In the genomic region with DNA sequence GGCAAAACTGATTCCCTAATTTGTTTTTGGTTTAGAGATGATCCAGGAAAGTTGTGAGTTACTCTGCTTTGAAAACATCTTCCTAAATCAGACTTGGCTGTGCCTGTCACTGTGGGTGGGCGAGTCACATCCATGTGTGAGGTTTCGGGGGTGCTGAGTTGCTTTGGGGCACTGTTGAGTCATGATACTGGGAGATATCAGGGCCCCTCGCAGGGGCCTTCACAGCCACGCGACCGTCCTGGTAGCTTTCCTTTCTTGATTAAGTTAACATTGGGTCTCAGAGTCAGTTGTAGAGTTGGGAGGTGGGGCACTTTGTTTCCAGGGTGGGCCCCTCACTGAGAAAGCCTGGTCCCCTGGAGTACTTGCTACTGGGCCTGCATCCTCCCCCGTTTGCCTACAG, we compare ENCODE assay signal across 15 cellular contexts. TPM values are rescaled to one million over a fixed set of nuclear protein-coding genes. Genes with fewer than 3 reads are reported as not detected.
DNase-seq lines count a peak whose midpoint lies in the region; ATAC-seq and TF ChIP-seq lines count a peak whose summit lies in the region.
"Had no signal": no experiment of that assay in that cellular context is flagged by ENCODE, and none has a peak within 500 bp of the region (broad histone marks: within the 10 kb centered on the region; RNA-seq: fewer than 3 reads in every experiment).

No MANE protein-coding gene starts in this region.

- H3K4me3 Mint-ChIP-seq in activated CD4-positive, alpha-beta T cell treated with anti-CD3 and anti-CD28 coated beads for 36 hours: peak overlapping the region; percentile 2
- H3K4me3 Mint-ChIP-seq in activated T-cell treated with anti-CD3 and anti-CD28 coated beads, Interleukin-2, amount 50 U/mL, for 4 hours: peak overlapping the region; percentile 40
- peak overlapping the region; percentile 68 for H3K4me3 Mint-ChIP-seq in natural killer cell treated with Interleukin-12 subunit alpha and Interleukin-12 subunit beta and Interleukin-15 and Interleukin-18, amount 100 ng/mL, for 72 hours
- no peak overlapping the region for H3K4me3 Mint-ChIP-seq in stimulated activated naive B cell treated with anti-CD40 and anti-IgM and Interleukin-4, amounts not matched to agents 10 μg/mL and 1 μg/mL and 100 μg/mL, for 72 hours

- H3K27ac Mint-ChIP-seq in activated CD4-positive, alpha-beta T cell treated with anti-CD3 and anti-CD28 coated beads for 36 hours: peak overlapping the region; percentile 87
- peak overlapping the region; percentile 86 to 91 for H3K27ac Mint-ChIP-seq in natural killer cell treated with Interleukin-12 subunit alpha and Interleukin-12 subunit beta and Interleukin-15 and Interleukin-18, amount 100 ng/mL, for 72 hours
- H3K27ac Mint-ChIP-seq in stimulated activated naive B cell treated with anti-CD40 and anti-IgM and Interleukin-4, amounts not matched to agents 10 μg/mL and 1 μg/mL and 100 μg/mL, for 72 hours: peak overlapping the region; percentile 69

- CTCF ChIA-PET in activated CD4-positive, alpha-beta T cell treated with anti-CD3 and anti-CD28 coated beads for 36 hours (lab: Charles Lee): interaction anchor here (0.5 to 2.2 kb wide), 6 partner anchors 23 to 207 kb away, joined by 3 to 7 read pairs (median 4); no protein-coding TSS in a partner anchor

- H3K9me3 ChIP-seq in adrenal gland (replicated peaks in 1 of 3): no peaks in the 10 kb centered on the region
- H3K9me3 ChIP-seq: gastroesophageal sphincter, right atrium auricular region, tibial artery had no signal

- H3K36me3 Mint-ChIP-seq in activated CD4-positive, alpha-beta T cell treated with anti-CD3 and anti-CD28 coated beads for 36 hours (ENCODE audit: low read depth): peaks cover 22% of the 10 kb centered on the region
- no peaks in the 10 kb centered on the region for H3K36me3 Mint-ChIP-seq in activated T-cell treated with anti-CD3 and anti-CD28 coated beads, Interleukin-2, amount 50 U/mL, for 4 hours (ENCODE audit: insufficient read depth)
- peaks cover 5% of the 10 kb centered on the region for H3K36me3 Mint-ChIP-seq in natural killer cell treated with Interleukin-12 subunit alpha and Interleukin-12 subunit beta and Interleukin-15 and Interleukin-18, amount 100 ng/mL, for 72 hours
- peaks cover 2 to 5% of the 10 kb centered on the region in 2 donors for H3K36me3 Mint-ChIP-seq in stimulated activated naive B cell treated with anti-CD40 and anti-IgM and Interleukin-4, amounts not matched to agents 10 μg/mL and 1 μg/mL and 100 μg/mL, for 72 hours

- ATAC-seq in activated CD4-positive, alpha-beta T cell treated with anti-CD3 and anti-CD28 coated beads for 36 hours: peak; percentile 87
- peak; percentile 91 for ATAC-seq in activated T-cell treated with anti-CD3 and anti-CD28 coated beads, Interleukin-2, amount 50 U/mL, for 4 hours
- peak in 1 of 2 donors; percentile 48 for ATAC-seq in natural killer cell treated with Interleukin-12 subunit alpha and Interleukin-12 subunit beta and Interleukin-15 and Interleukin-18, amount 100 ng/mL, for 72 hours
- ATAC-seq in stimulated activated naive B cell treated with anti-CD40 and anti-IgM and Interleukin-4, amounts not matched to agents 10 μg/mL and 1 μg/mL and 100 μg/mL, for 72 hours (replicated peaks): no peak
- no peak for ATAC-seq in HG02840 (IDR thresholded peaks at IDR 0.05; ENCODE audit: low FRiP score, unreplicated experiment)
- ATAC-seq: gastroesophageal sphincter, PC-3 had no signal

- no peaks in the 10 kb centered on the region for H3K9me3 Mint-ChIP-seq in activated CD4-positive, alpha-beta T cell treated with anti-CD3 and anti-CD28 coated beads for 36 hours (ENCODE audit: low read depth)
- H3K9me3 Mint-ChIP-seq in activated T-cell treated with anti-CD3 and anti-CD28 coated beads, Interleukin-2, amount 50 U/mL, for 4 hours: no peaks in the 10 kb centered on the region
- no peaks in the 10 kb centered on the region for H3K9me3 Mint-ChIP-seq in natural killer cell treated with Interleukin-12 subunit alpha and Interleukin-12 subunit beta and Interleukin-15 and Interleukin-18, amount 100 ng/mL, for 72 hours
- H3K9me3 Mint-ChIP-seq in stimulated activated naive B cell treated with anti-CD40 and anti-IgM and Interleukin-4, amounts not matched to agents 10 μg/mL and 1 μg/mL and 100 μg/mL, for 72 hours: no peaks in the 10 kb centered on the region

- peaks cover 79% of the 10 kb centered on the region for H3K4me1 Mint-ChIP-seq in activated CD4-positive, alpha-beta T cell treated with anti-CD3 and anti-CD28 coated beads for 36 hours
- H3K4me1 Mint-ChIP-seq in activated T-cell treated with anti-CD3 and anti-CD28 coated beads, Interleukin-2, amount 50 U/mL, for 4 hours (ENCODE audit: low read depth): peaks cover 46% of the 10 kb centered on the region
- peaks cover 64 to 81% of the 10 kb centered on the region in 2 donors for H3K4me1 Mint-ChIP-seq in natural killer cell treated with Interleukin-12 subunit alpha and Interleukin-12 subunit beta and Interleukin-15 and Interleukin-18, amount 100 ng/mL, for 72 hours (ENCODE audit: low read depth in 2 of 2)
- H3K4me1 Mint-ChIP-seq in stimulated activated naive B cell treated with anti-CD40 and anti-IgM and Interleukin-4, amounts not matched to agents 10 μg/mL and 1 μg/mL and 100 μg/mL, for 72 hours: peaks cover 12 to 23% of the 10 kb centered on the region in 2 donors

- H3K4me1 ChIP-seq in adrenal gland (replicated peaks in 1 of 2): peaks cover 29 to 57% of the 10 kb centered on the region in 2 donors

- no peaks in the 10 kb centered on the region for H3K27me3 ChIP-seq in adrenal gland
- H3K27me3 ChIP-seq: gastroesophageal sphincter, right atrium auricular region, tibial artery had no signal

- peak; percentile 86 for DNase-seq in activated CD4-positive, alpha-beta T cell treated with anti-CD3 and anti-CD28 coated beads for 36 hours
- DNase-seq in activated CD4-positive, alpha-beta T cell treated with anti-CD3 and anti-CD28 coated beads, Interleukin-2, amount 50 U/mL, for 1 hour: no peak
- DNase-seq in activated T-cell treated with anti-CD3 and anti-CD28 coated beads, Interleukin-2, amount 50 U/mL, for 4 hours: peak; percentile 13
- DNase-seq in natural killer cell treated with Interleukin-12 subunit alpha and Interleukin-12 subunit beta and Interleukin-15 and Interleukin-18, amount 100 ng/mL, for 72 hours (ENCODE audit: low spot score): no peak
- no peak for DNase-seq in stimulated activated naive B cell treated with anti-CD40 and anti-IgM and Interleukin-4, amounts not matched to agents 10 μg/mL and 1 μg/mL and 100 μg/mL, for 72 hours
- DNase-seq in adrenal gland: no peak
- no peak for DNase-seq in hepatic stellate cell (ENCODE audit: low spot score)
- DNase-seq: cerebellar nuclear complex, midbrain, NCI-H1436 treated with DMSO at 0.1 percent for 48 hours, PC-3, tibial artery had no signal

- H3K36me3 ChIP-seq in adrenal gland (replicated peaks in 1 of 2): no peaks in the 10 kb centered on the region
- H3K36me3 ChIP-seq: gastroesophageal sphincter, right atrium auricular region, tibial artery had no signal

- WGBS in adrenal gland, 4 donors: 82 to 89% (median 85%) methylated on average over 6 to 7 of the region's 7 CpGs

- no peaks in the 10 kb centered on the region for H3K27me3 Mint-ChIP-seq in activated CD4-positive, alpha-beta T cell treated with anti-CD3 and anti-CD28 coated beads for 36 hours
- H3K27me3 Mint-ChIP-seq in activated T-cell treated with anti-CD3 and anti-CD28 coated beads, Interleukin-2, amount 50 U/mL, for 4 hours (ENCODE audit: low read depth): no peaks in the 10 kb centered on the region
- H3K27me3 Mint-ChIP-seq in natural killer cell treated with Interleukin-12 subunit alpha and Interleukin-12 subunit beta and Interleukin-15 and Interleukin-18, amount 100 ng/mL, for 72 hours: no peaks in the 10 kb centered on the region
- no peaks in the 10 kb centered on the region for H3K27me3 Mint-ChIP-seq in stimulated activated naive B cell treated with anti-CD40 and anti-IgM and Interleukin-4, amounts not matched to agents 10 μg/mL and 1 μg/mL and 100 μg/mL, for 72 hours

- H3K27ac ChIP-seq in adrenal gland: peak overlapping the region in 1 of 5 donors; percentile 76
- H3K27ac ChIP-seq: gastroesophageal sphincter, tibial artery had no signal

- no peak overlapping the region for H3K4me3 ChIP-seq in adrenal gland
- H3K4me3 ChIP-seq: gastroesophageal sphincter, right atrium auricular region, tibial artery had no signal

- intact Hi-C loops in activated CD4-positive, alpha-beta T cell treated with anti-CD3 and anti-CD28 coated beads for 36 hours (cut with DNase I, micrococcal nuclease): loop anchor here (1.0 to 5.0 kb wide), 5 partner anchors 8 to 97 kb away; no protein-coding TSS in a partner anchor
- intact Hi-C loops in adrenal gland (cut with DNase I): no loop called here

- TF ChIP-seq CTCF in adrenal gland (IDR thresholded peaks at IDR 0.05): no peak

- POLR2A ChIA-PET in activated CD4-positive, alpha-beta T cell treated with anti-CD3 and anti-CD28 coated beads for 36 hours (lab: Charles Lee): interaction anchor here (0.6 to 1.5 kb wide), 2 partner anchors 28 to 99 kb away, joined by 3 to 7 read pairs; no protein-coding TSS in a partner anchor

- TF ChIP-seq POLR2A in adrenal gland (IDR thresholded peaks at IDR 0.05): no peak

RNA-seq across cellular contexts. Expression of gene LGALS9, which starts 58.3 kb away (rescaled TPM):
- 10 to 100 TPM; 33.7 to 33.8 TPM for total RNA-seq in activated CD4-positive, alpha-beta T cell treated with anti-CD3 and anti-CD28 coated beads for 36 hours
- total RNA-seq in activated T-cell treated with anti-CD3 and anti-CD28 coated beads, Interleukin-2, amount 50 U/mL, for 4 hours: 10 to 100 TPM; 13.4 to 21.8 (median 16.4) TPM
- total RNA-seq in natural killer cell treated with Interleukin-12 subunit alpha and Interleukin-12 subunit beta and Interleukin-15 and Interleukin-18, amount 100 ng/mL, for 72 hours: 10 to 100 TPM; 19.9 to 29.6 TPM
- total RNA-seq in adrenal gland: 10 to 100 TPM; 22.0 to 87.7 (median 50.8) TPM
- polyA plus RNA-seq in adrenal gland: 10 to 100 TPM; 33.8 to 74.3 (median 39.0) TPM

Comparison
In these comparisons a context has a peak if more than half of its experiments do, and no peak if none do; other contexts are left out.
1. DNase-seq: peak in activated CD4-positive, alpha-beta T cell treated with anti-CD3 and anti-CD28 coated beads for 36 hours (single experiment) and activated T-cell treated with anti-CD3 and anti-CD28 coated beads, Interleukin-2, amount 50 U/mL, for 4 hours (single experiment); none in activated CD4-positive, alpha-beta T cell treated with anti-CD3 and anti-CD28 coated beads, Interleukin-2, amount 50 U/mL, for 1 hour (single experiment), natural killer cell treated with Interleukin-12 subunit alpha and Interleukin-12 subunit beta and Interleukin-15 and Interleukin-18, amount 100 ng/mL, for 72 hours (single experiment), stimulated activated naive B cell treated with anti-CD40 and anti-IgM and Interleukin-4, amounts not matched to agents 10 μg/mL and 1 μg/mL and 100 μg/mL, for 72 hours (single experiment), adrenal gland (0 of 7) and hepatic stellate cell (single experiment).
2. ATAC-seq: peak in activated CD4-positive, alpha-beta T cell treated with anti-CD3 and anti-CD28 coated beads for 36 hours (single experiment) and activated T-cell treated with anti-CD3 and anti-CD28 coated beads, Interleukin-2, amount 50 U/mL, for 4 hours (2 of 2); none in stimulated activated naive B cell treated with anti-CD40 and anti-IgM and Interleukin-4, amounts not matched to agents 10 μg/mL and 1 μg/mL and 100 μg/mL, for 72 hours (0 of 2) and HG02840 (single experiment).
3. H3K4me3 Mint-ChIP-seq: peak in activated CD4-positive, alpha-beta T cell treated with anti-CD3 and anti-CD28 coated beads for 36 hours (single experiment), activated T-cell treated with anti-CD3 and anti-CD28 coated beads, Interleukin-2, amount 50 U/mL, for 4 hours (single experiment) and natural killer cell treated with Interleukin-12 subunit alpha and Interleukin-12 subunit beta and Interleukin-15 and Interleukin-18, amount 100 ng/mL, for 72 hours (single experiment); none in stimulated activated naive B cell treated with anti-CD40 and anti-IgM and Interleukin-4, amounts not matched to agents 10 μg/mL and 1 μg/mL and 100 μg/mL, for 72 hours (0 of 2).
4. intact Hi-C loops: an anchor here in activated CD4-positive, alpha-beta T cell treated with anti-CD3 and anti-CD28 coated beads for 36 hours (1.0 to 5.0 kb wide); none called in adrenal gland.
5. Peak in every context shown above with its lines, with median percentiles within 50 percentile points of each other: H3K27ac Mint-ChIP-seq.